Comparison of ENCODE assay signal across 1 cellular context in genomic region chr17:68512247-68512966, GRCh38.
TF ChIP-seq lines count a peak whose summit lies in the region.

Gene PRKAR1A, plus strand, starts transcription at chr17:68512430. Its CDS starts 2,970 bp downstream, at chr17:68515400.

TF ChIP-seq in K562, 482 proteins besides CTCF, POLR2A, EP300 and RAD21 (continued from another document and continues in another):
- TF ChIP-seq, protein P1, sequence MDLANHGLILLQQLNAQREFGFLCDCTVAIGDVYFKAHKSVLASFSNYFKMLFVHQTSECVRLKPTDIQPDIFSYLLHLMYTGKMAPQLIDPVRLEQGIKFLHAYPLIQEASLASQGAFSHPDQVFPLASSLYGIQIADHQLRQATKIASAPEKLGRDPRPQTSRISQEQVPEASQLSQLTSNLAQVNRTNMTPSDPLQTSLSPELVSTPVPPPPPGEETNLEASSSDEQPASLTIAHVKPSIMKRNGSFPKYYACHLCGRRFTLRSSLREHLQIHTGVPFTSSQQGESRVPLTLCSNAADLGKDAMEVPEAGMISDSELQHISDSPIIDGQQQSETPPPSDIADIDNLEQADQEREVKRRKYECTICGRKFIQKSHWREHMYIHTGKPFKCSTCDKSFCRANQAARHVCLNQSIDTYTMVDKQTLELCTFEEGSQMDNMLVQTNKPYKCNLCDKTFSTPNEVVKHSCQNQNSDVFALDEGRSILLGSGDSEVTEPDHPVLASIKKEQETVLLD (IDR thresholded peaks at IDR 0.05), result no peak
- TF ChIP-seq HNRNPL (IDR thresholded peaks at IDR 0.05; ENCODE audit: low read depth, low read length) (no peak), GATAD2B (IDR thresholded peaks at IDR 0.05; ENCODE audit: borderline replicate concordance) (peak; percentile 34; the same call in 1 of the 2 replicates), EGR1 (conservative IDR thresholded peaks at IDR 0.05) (peak; percentile 79), ESRRA (IDR thresholded peaks at IDR 0.05; ENCODE audit: borderline replicate concordance, low read depth) (no peak; the same call in 1 of the 2 replicates), SNIP1 (IDR thresholded peaks at IDR 0.05; ENCODE audit: low read depth) (no peak), CEBPG (CRISPR knock-in tag; IDR thresholded peaks at IDR 0.05) (peak; percentile 19; the same call in 1 of the 2 replicates), CEBPG (tag; conservative IDR thresholded peaks at IDR 0.05 in 1 of 2, IDR thresholded peaks at IDR 0.05 in 1 of 2) (no peak), MXI1 (IDR thresholded peaks at IDR 0.05; ENCODE audit: low read depth, low read length) (peak; percentile 82; the same call in 1 of the 2 replicates), KAT2B (IDR thresholded peaks at IDR 0.05; ENCODE audit: low read depth, low read length) (no peak), DACH1 (IDR thresholded peaks at IDR 0.05; ENCODE audit: partially characterized antibody) (no peak), FIP1L1 (IDR thresholded peaks at IDR 0.05; ENCODE audit: low read depth, low read length, poor library complexity, severe bottlenecking) (peak; percentile 71), BRCA1 (IDR thresholded peaks at IDR 0.05) (no peak), BRCA1 (CRISPR knock-in tag; IDR thresholded peaks at IDR 0.05) (no peak), SMAD2 (IDR thresholded peaks at IDR 0.05; ENCODE audit: low read depth, low read length) (no peak), IRF9 (tag; IDR thresholded peaks at IDR 0.05) (no peak), MED1 (CRISPR knock-in tag; IDR thresholded peaks at IDR 0.05; ENCODE audit: borderline replicate concordance) (no peak), ZFX (CRISPR knock-in tag; IDR thresholded peaks at IDR 0.05) (no peak; the same call in none of the 2 replicates), TEAD4 (IDR thresholded peaks at IDR 0.05; ENCODE audit: low read length) (no peak), TEAD4 (CRISPR knock-in tag; IDR thresholded peaks at IDR 0.05; ENCODE audit: borderline replicate concordance) (no peak), ZNF165 (CRISPR knock-in tag; IDR thresholded peaks at IDR 0.05; ENCODE audit: borderline replicate concordance) (no peak), E2F6 (IDR thresholded peaks at IDR 0.05; ENCODE audit: borderline replicate concordance in 1 of 2, extremely low read depth in 1 of 2, insufficient read depth in 1 of 2, insufficient read length in 1 of 2, low read depth in 1 of 2, low read length in 1 of 2, poor library complexity in 1 of 2, severe bottlenecking in 1 of 2) (peak in 1 of 2 experiments; percentile 54), CREBBP (IDR thresholded peaks at IDR 0.05; ENCODE audit: low read depth, low read length) (no peak), RFX7 (CRISPR knock-in tag; IDR thresholded peaks at IDR 0.05) (no peak), TAF9B (IDR thresholded peaks at IDR 0.05; ENCODE audit: partially characterized antibody) (no peak), ELF4 (CRISPR knock-in tag; IDR thresholded peaks at IDR 0.05) (no peak), ZNF668 (CRISPR knock-in tag; IDR thresholded peaks at IDR 0.05) (no peak), SMAD4 (CRISPR knock-in tag; conservative IDR thresholded peaks at IDR 0.05) (no peak), MIER1 (IDR thresholded peaks at IDR 0.05; ENCODE audit: low read depth) (0 out of 2 replicates have a peak, but pooled peaks have one; percentile 55), ZBTB11 (CRISPR knock-in tag; IDR thresholded peaks at IDR 0.05) (peak in 1 of 3 experiments; percentile 45; a peak in 1 of 6 replicates), NCOA2 (IDR thresholded peaks at IDR 0.05; ENCODE audit: partially characterized antibody in 2 of 2) (no peak), ZNF282 (CRISPR knock-in tag; IDR thresholded peaks at IDR 0.05) (no peak), ZNF408 (CRISPR knock-in tag; IDR thresholded peaks at IDR 0.05; ENCODE audit: low read depth) (no peak), ZNF77 (CRISPR knock-in tag; IDR thresholded peaks at IDR 0.05) (no peak), SMARCA4 (IDR thresholded peaks at IDR 0.05) (no peak), NCOA1 (IDR thresholded peaks at IDR 0.05; ENCODE audit: low read depth) (no peak), MEF2D (tag; conservative IDR thresholded peaks at IDR 0.05; ENCODE audit: low read depth) (no peak), NFXL1 (CRISPR knock-in tag; IDR thresholded peaks at IDR 0.05) (no peak), RBM14 (IDR thresholded peaks at IDR 0.05; ENCODE audit: borderline replicate concordance, insufficient read depth, low read depth, low read length) (no peak), RBM34 (IDR thresholded peaks at IDR 0.05; ENCODE audit: borderline replicate concordance, insufficient read depth, low read length) (no peak)
- TF ChIP-seq, protein P2, sequence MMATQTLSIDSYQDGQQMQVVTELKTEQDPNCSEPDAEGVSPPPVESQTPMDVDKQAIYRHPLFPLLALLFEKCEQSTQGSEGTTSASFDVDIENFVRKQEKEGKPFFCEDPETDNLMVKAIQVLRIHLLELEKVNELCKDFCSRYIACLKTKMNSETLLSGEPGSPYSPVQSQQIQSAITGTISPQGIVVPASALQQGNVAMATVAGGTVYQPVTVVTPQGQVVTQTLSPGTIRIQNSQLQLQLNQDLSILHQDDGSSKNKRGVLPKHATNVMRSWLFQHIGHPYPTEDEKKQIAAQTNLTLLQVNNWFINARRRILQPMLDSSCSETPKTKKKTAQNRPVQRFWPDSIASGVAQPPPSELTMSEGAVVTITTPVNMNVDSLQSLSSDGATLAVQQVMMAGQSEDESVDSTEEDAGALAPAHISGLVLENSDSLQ (IDR thresholded peaks at IDR 0.05), result peak; percentile 68
- TF ChIP-seq, protein P3, sequence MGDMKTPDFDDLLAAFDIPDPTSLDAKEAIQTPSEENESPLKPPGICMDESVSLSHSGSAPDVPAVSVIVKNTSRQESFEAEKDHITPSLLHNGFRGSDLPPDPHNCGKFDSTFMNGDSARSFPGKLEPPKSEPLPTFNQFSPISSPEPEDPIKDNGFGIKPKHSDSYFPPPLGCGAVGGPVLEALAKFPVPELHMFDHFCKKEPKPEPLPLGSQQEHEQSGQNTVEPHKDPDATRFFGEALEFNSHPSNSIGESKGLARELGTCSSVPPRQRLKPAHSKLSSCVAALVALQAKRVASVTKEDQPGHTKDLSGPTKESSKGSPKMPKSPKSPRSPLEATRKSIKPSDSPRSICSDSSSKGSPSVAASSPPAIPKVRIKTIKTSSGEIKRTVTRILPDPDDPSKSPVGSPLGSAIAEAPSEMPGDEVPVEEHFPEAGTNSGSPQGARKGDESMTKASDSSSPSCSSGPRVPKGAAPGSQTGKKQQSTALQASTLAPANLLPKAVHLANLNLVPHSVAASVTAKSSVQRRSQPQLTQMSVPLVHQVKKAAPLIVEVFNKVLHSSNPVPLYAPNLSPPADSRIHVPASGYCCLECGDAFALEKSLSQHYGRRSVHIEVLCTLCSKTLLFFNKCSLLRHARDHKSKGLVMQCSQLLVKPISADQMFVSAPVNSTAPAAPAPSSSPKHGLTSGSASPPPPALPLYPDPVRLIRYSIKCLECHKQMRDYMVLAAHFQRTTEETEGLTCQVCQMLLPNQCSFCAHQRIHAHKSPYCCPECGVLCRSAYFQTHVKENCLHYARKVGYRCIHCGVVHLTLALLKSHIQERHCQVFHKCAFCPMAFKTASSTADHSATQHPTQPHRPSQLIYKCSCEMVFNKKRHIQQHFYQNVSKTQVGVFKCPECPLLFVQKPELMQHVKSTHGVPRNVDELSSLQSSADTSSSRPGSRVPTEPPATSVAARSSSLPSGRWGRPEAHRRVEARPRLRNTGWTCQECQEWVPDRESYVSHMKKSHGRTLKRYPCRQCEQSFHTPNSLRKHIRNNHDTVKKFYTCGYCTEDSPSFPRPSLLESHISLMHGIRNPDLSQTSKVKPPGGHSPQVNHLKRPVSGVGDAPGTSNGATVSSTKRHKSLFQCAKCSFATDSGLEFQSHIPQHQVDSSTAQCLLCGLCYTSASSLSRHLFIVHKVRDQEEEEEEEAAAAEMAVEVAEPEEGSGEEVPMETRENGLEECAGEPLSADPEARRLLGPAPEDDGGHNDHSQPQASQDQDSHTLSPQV (IDR thresholded peaks at IDR 0.05), result no peak
- TF ChIP-seq, protein P4, sequence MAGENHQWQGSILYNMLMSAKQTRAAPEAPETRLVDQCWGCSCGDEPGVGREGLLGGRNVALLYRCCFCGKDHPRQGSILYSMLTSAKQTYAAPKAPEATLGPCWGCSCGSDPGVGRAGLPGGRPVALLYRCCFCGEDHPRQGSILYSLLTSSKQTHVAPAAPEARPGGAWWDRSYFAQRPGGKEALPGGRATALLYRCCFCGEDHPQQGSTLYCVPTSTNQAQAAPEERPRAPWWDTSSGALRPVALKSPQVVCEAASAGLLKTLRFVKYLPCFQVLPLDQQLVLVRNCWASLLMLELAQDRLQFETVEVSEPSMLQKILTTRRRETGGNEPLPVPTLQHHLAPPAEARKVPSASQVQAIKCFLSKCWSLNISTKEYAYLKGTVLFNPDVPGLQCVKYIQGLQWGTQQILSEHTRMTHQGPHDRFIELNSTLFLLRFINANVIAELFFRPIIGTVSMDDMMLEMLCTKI (IDR thresholded peaks at IDR 0.05; ENCODE audit: partially characterized antibody), result no peak
- TF ChIP-seq, protein P5, sequence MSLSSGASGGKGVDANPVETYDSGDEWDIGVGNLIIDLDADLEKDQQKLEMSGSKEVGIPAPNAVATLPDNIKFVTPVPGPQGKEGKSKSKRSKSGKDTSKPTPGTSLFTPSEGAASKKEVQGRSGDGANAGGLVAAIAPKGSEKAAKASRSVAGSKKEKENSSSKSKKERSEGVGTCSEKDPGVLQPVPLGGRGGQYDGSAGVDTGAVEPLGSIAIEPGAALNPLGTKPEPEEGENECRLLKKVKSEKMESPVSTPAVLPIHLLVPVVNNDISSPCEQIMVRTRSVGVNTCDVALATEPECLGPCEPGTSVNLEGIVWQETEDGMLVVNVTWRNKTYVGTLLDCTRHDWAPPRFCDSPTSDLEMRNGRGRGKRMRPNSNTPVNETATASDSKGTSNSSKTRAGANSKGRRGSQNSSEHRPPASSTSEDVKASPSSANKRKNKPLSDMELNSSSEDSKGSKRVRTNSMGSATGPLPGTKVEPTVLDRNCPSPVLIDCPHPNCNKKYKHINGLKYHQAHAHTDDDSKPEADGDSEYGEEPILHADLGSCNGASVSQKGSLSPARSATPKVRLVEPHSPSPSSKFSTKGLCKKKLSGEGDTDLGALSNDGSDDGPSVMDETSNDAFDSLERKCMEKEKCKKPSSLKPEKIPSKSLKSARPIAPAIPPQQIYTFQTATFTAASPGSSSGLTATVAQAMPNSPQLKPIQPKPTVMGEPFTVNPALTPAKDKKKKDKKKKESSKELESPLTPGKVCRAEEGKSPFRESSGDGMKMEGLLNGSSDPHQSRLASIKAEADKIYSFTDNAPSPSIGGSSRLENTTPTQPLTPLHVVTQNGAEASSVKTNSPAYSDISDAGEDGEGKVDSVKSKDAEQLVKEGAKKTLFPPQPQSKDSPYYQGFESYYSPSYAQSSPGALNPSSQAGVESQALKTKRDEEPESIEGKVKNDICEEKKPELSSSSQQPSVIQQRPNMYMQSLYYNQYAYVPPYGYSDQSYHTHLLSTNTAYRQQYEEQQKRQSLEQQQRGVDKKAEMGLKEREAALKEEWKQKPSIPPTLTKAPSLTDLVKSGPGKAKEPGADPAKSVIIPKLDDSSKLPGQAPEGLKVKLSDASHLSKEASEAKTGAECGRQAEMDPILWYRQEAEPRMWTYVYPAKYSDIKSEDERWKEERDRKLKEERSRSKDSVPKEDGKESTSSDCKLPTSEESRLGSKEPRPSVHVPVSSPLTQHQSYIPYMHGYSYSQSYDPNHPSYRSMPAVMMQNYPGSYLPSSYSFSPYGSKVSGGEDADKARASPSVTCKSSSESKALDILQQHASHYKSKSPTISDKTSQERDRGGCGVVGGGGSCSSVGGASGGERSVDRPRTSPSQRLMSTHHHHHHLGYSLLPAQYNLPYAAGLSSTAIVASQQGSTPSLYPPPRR (CRISPR knock-in tag; IDR thresholded peaks at IDR 0.05; ENCODE audit: borderline replicate concordance), result no peak
